14 cellular contexts compared by ENCODE assay signal in the genomic region with DNA sequence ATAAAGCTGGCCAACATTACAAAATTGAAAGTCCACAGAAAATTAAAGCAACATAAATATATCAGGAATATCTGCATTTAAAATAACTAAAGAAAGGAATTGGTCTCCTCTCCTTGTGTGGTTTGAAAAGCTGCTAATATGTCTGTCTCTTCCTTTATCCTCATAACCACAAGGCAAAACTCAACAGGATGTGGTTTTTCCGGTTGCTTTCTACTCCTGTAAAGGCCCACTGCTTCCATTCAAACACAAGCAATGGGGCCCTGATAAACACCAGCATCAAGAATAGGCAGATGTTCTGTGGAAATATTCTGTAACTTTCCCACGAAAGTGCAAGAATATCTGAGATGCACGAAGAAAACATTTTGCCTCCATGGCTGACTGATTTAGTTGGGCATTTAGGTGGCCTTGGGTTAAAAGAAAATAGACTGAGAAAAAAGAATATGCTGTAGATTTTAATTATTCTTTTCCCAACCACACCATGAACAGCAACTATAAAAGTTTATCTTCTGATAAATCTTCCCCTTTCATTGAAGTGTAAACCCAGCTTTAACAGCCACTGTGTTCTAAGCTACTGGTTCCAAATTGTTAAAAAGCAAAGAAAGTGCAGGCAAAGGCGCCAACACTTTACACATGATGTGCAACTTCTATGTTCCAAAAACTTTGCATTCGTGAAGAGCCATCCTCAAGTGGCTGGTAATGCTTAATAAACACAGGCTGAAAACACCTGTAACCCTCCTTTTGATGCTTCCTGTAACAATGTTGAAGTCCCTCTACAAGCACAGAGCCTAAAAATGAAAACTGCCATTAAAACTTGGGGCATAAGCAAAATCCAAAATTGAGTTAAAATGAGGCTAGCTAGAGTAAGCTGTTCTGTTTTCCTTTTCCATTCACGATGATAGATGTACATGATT. TPM values are rescaled to one million over a fixed set of nuclear protein-coding genes. Genes with fewer than 3 reads are reported as not detected.
DNase-seq lines count a peak whose midpoint lies in the region; ATAC-seq and TF ChIP-seq lines count a peak whose summit lies in the region.
"Had no signal": no experiment of that assay in that cellular context is flagged by ENCODE, and none has a peak within 500 bp of the region (broad histone marks: within the 10 kb centered on the region; RNA-seq: fewer than 3 reads in every experiment).

No MANE protein-coding gene starts in this region.

- H3K23ac ChIP-seq in mesendoderm (ENCODE audit: low read length): no peak overlapping the region

- H3K9ac ChIP-seq in BLaER1 treated with 17β-estradiol and CSF1 and Interleukin-3, amounts not matched to agents 10 nM and 100 nM: peak overlapping the region in 1 of 11 experiments; percentile 44; a peak in 2 of 22 replicates
- H3K9ac ChIP-seq in SK-N-MC (ENCODE audit: insufficient read length) (no peak overlapping the region), mesendoderm (ENCODE audit: low read length) (no peak overlapping the region)

- DNase-seq in KBM-7: peak; percentile 94
- peak; percentile 77 for DNase-seq in SK-N-MC (ENCODE audit: low read depth, low spot score)
- DNase-seq in fibroblast of pulmonary artery (ENCODE audit: low read depth): peak; percentile 0
- no peak for DNase-seq in mesendoderm
- no peak for DNase-seq in activated CD8-positive, alpha-beta memory T cell treated with anti-CD3 and anti-CD28 coated beads, Interleukin-2, amount 50 U/mL, for 4 hours
- no peak for DNase-seq in NCI-H2227 treated with DMSO at 0.1 percent for 48 hours (lab: John Stamatoyannopoulos, UW)
- DNase-seq: activated naive CD8-positive, alpha-beta T cell treated with anti-CD3 and anti-CD28 coated beads, Interleukin-2, amount 10 ng/mL, durations not matched to agents 7 days and 5 days; DMS79; H9; NCI-H2029 treated with DMSO at 0.1 percent for 48 hours; stimulated activated CD4-positive, alpha-beta T cell treated with anti-CD3 and anti-CD28 coated beads, Interleukin-4, amount 100 ng/mL, for 4 hours; stimulated activated naive CD4-positive, alpha-beta T cell had no signal

- peaks cover 0 to 34% (median 0%) of the 10 kb centered on the region in 11 experiments; a peak in 4 of 22 replicates for H3K27me3 ChIP-seq in BLaER1 treated with 17β-estradiol and CSF1 and Interleukin-3, amounts not matched to agents 10 nM and 100 nM
- H3K27me3 ChIP-seq in mesendoderm (ENCODE audit: insufficient read depth, low read length, poor library complexity): no peaks in the 10 kb centered on the region

- H3K9me3 ChIP-seq in BLaER1 treated with 17β-estradiol and CSF1 and Interleukin-3, amounts not matched to agents 10 nM and 100 nM (replicated peaks in 1 of 11): peaks cover 0 to 30% (median 11%) of the 10 kb centered on the region in 11 experiments; a peak in 13 of 22 replicates
- H3K9me3 ChIP-seq in SK-N-MC (ENCODE audit: low read depth, low read length): no peaks in the 10 kb centered on the region

- peak overlapping the region in 1 of 10 experiments; percentile 24; a peak in 3 of 20 replicates for H3K4me3 ChIP-seq in BLaER1 treated with 17β-estradiol and CSF1 and Interleukin-3, amounts not matched to agents 10 nM and 100 nM
- no peak overlapping the region for H3K4me3 ChIP-seq in SK-N-MC
- no peak overlapping the region for H3K4me3 ChIP-seq in fibroblast of pulmonary artery (replicated peaks; ENCODE audit: low read depth, low read length)
- H3K4me3 ChIP-seq in mesendoderm (ENCODE audit: low read length): no peak overlapping the region

- H2BK5ac ChIP-seq in mesendoderm (ENCODE audit: low read length): no peak overlapping the region

- H3K36me3 ChIP-seq in BLaER1 treated with 17β-estradiol and CSF1 and Interleukin-3, amounts not matched to agents 10 nM and 100 nM: no peaks in the 10 kb centered on the region
- H3K36me3 ChIP-seq in SK-N-MC (ENCODE audit: insufficient read depth, low read length) (no peaks in the 10 kb centered on the region), mesendoderm (ENCODE audit: control insufficient read depth, insufficient read depth, low read length) (no peaks in the 10 kb centered on the region)

- H3K18ac ChIP-seq in mesendoderm (ENCODE audit: low read length): no peak overlapping the region

- H3K79me2 ChIP-seq in mesendoderm (ENCODE audit: control insufficient read depth, insufficient read depth, low read length): no peaks in the 10 kb centered on the region

- H2BK120ac ChIP-seq in mesendoderm (ENCODE audit: low read depth, low read length): no peak overlapping the region

- no peaks in the 10 kb centered on the region for H3K79me1 ChIP-seq in mesendoderm (ENCODE audit: low read length)

- in situ Hi-C loops in KBM-7 (cut with MboI; ENCODE audit: low pct_unique_long_range_greater_than_20kb, low sequenced_read_pairs): no loop called here

- H4K20me1 ChIP-seq in BLaER1 treated with 17β-estradiol and CSF1 and Interleukin-3, amounts not matched to agents 10 nM and 100 nM: peaks cover 0 to 5% (median 0%) of the 10 kb centered on the region in 11 experiments; a peak in 1 of 22 replicates

- H3K27ac ChIP-seq in BLaER1 treated with 17β-estradiol and CSF1 and Interleukin-3, amounts not matched to agents 10 nM and 100 nM: peak overlapping the region in 8 of 11 experiments; percentile 9 to 63 (median 52); a peak in 15 of 22 replicates
- no peak overlapping the region for H3K27ac ChIP-seq in SK-N-MC
- H3K27ac ChIP-seq in mesendoderm (ENCODE audit: low read depth, low read length): no peak overlapping the region

- no CpG with 5 or more reads among the region's 6 CpGs for WGBS in mesendoderm (ENCODE audit: extremely low coverage, insufficient coverage, low lambda C conversion rate)

- no peak overlapping the region for H3K56ac ChIP-seq in mesendoderm (ENCODE audit: low read length)

- H2BK15ac ChIP-seq in mesendoderm (replicated peaks; ENCODE audit: low read depth): no peak overlapping the region

- peak overlapping the region; percentile 71 to 96 (median 79) for H3K4me2 ChIP-seq in BLaER1 treated with 17β-estradiol and CSF1 and Interleukin-3, amounts not matched to agents 10 nM and 100 nM
- no peak overlapping the region for H3K4me2 ChIP-seq in mesendoderm (ENCODE audit: low read length)

- no peak for ATAC-seq in GM18511 (IDR thresholded peaks at IDR 0.05; ENCODE audit: unreplicated experiment)

- no peak overlapping the region for H3K4ac ChIP-seq in mesendoderm (ENCODE audit: low read depth, low read length)

- H4K8ac ChIP-seq in mesendoderm (ENCODE audit: low read depth, low read length): no peak overlapping the region

- H3K4me1 ChIP-seq in BLaER1 treated with 17β-estradiol and CSF1 and Interleukin-3, amounts not matched to agents 10 nM and 100 nM: peaks cover 30 to 59% (median 53%) of the 10 kb centered on the region in 10 experiments
- no peaks in the 10 kb centered on the region for H3K4me1 ChIP-seq in mesendoderm (ENCODE audit: control insufficient read depth, low read depth, low read length)

- no peak for TF ChIP-seq CTCF in fibroblast of pulmonary artery (IDR thresholded peaks at IDR 0.05; ENCODE audit: low read length, missing control alignments)

- H2AK5ac ChIP-seq in mesendoderm (ENCODE audit: low read length): no peak overlapping the region

- H4K5ac ChIP-seq in mesendoderm (ENCODE audit: low read length): no peak overlapping the region

RNA-seq across cellular contexts. Expression of a gene that starts 50.5 kb away (rescaled TPM):
- polyA plus RNA-seq in mesendoderm (2013, experiment 1 of 2): 3.6 TPM
- polyA plus RNA-seq in mesendoderm (2013, experiment 2 of 2): 3.3 TPM

Comparison
In these comparisons a context has a peak if more than half of its experiments do, and no peak if none do; other contexts are left out.
1. H3K27ac ChIP-seq: peak in BLaER1 treated with 17β-estradiol and CSF1 and Interleukin-3, amounts not matched to agents 10 nM and 100 nM (8 of 11); none in SK-N-MC (single experiment) and mesendoderm (single experiment).
2. DNase-seq: peak in KBM-7 (single experiment), SK-N-MC (single experiment) and fibroblast of pulmonary artery (single experiment); none in mesendoderm (single experiment), activated CD8-positive, alpha-beta memory T cell treated with anti-CD3 and anti-CD28 coated beads, Interleukin-2, amount 50 U/mL, for 4 hours (single experiment) and NCI-H2227 treated with DMSO at 0.1 percent for 48 hours (single experiment).